14 cellular contexts compared by ENCODE assay signal in the genomic region with DNA sequence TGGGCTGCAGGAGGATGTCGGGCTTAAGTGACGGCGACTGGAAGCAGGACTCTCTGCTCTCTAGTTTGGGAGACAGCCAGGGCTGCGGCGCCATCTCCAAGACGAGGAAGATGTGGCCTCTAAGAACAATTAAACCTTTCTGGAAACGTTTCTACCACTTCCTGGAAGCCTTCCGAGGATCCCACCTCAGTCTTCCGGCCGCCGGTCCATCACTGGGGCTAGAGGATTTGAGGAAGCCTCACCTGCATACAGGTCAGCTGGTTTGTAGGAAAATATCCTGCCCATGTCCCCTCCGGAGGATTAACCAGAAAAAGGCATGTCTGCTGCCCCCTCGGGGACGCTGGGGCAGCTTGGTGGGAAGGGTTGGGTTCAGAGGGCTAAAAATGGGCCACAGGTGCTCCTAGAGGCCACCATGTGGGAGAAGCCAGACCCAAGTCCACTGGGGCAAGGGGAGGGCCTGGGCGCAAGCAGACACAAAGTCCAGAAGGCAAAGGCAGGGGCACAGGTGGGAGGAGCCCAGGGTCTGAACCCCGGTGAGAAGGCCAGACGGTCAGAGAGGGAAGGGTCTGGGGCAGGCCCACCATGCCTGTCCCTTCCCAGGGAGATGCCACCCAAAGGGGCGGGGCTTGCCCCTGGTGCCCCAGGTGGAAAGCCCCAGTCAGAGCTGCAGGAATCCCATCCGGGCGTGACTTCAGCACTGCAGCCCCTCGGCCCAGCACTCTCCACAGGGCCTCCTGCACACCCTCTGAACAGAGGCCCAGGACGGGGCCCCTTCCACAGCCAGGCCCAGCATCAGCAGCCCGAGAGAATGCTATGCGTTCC.
"Had no signal": no experiment of that assay in that cellular context is flagged by ENCODE, and none has a peak within 500 bp of the region (broad histone marks: within the 10 kb centered on the region; RNA-seq: fewer than 3 reads in every experiment).

No MANE protein-coding gene starts in this region.

- H3K27me3 ChIP-seq: ascending aorta, breast epithelium, esophagus muscularis mucosa, pancreas, tibial artery, vagina had no signal

- H3K4me3 ChIP-seq: ascending aorta, breast epithelium, esophagus muscularis mucosa, pancreas, tibial artery, vagina had no signal

- H3K9me3 Mint-ChIP-seq: activated naive CD4-positive, alpha-beta T cell treated with anti-CD3 and anti-CD28 coated beads for 36 hours; activated T-helper 1 cell treated with anti-CD3 and anti-CD28 coated beads, Interleukin-12 subunit alpha, Interleukin-12 subunit beta, Interleukin-2, Interleukin-4 antibody, amounts not matched to agents 30 ng/mL and 10 ng/mL and 1 ng/mL, durations not matched to agents 14 hours and 24 hours and 36 hours; mesothelial cell of epicardium; stimulated activated effector memory CD8-positive, alpha-beta T cell treated with anti-CD3 and anti-CD28 coated beads, Interleukin-12 subunit alpha, Interleukin-12 subunit beta, amount 100 ng/mL, for 72 hours had no signal

- H3K27ac ChIP-seq: ascending aorta, breast epithelium, esophagus muscularis mucosa, pancreas, tibial artery, vagina had no signal

- DNase-seq: activated CD4-positive, alpha-beta T cell treated with anti-CD3 and anti-CD28 coated beads, Interleukin-2, amount 10 ng/mL, durations not matched to agents 24 days and 14 days; activated CD4-positive, CD25-positive, alpha-beta regulatory T cell; activated CD8-positive, alpha-beta T cell treated with anti-CD3 and anti-CD28 coated beads, Interleukin-2, amount 10 ng/mL, durations not matched to agents 7 days and 5 days; activated naive CD4-positive, alpha-beta T cell treated with anti-CD3 and anti-CD28 coated beads for 36 hours; hypothalamus; tibial artery had no signal

- H3K4me1 ChIP-seq: ascending aorta, breast epithelium, esophagus muscularis mucosa, pancreas, tibial artery had no signal

- H3K9me3 ChIP-seq: ascending aorta, breast epithelium, esophagus muscularis mucosa, pancreas, tibial artery, vagina had no signal

- H3K36me3 ChIP-seq: ascending aorta, breast epithelium, esophagus muscularis mucosa, pancreas, tibial artery, vagina had no signal

- H3K4me3 Mint-ChIP-seq: activated CD4-positive, alpha-beta T cell treated with anti-CD3 and anti-CD28 coated beads, Interleukin-2, amount 10 ng/mL, durations not matched to agents 24 days and 14 days; activated CD8-positive, alpha-beta T cell treated with anti-CD3 and anti-CD28 coated beads, Interleukin-2, amount 10 ng/mL, durations not matched to agents 7 days and 5 days; activated naive CD4-positive, alpha-beta T cell treated with anti-CD3 and anti-CD28 coated beads for 36 hours; activated T-helper 1 cell treated with anti-CD3 and anti-CD28 coated beads, Interleukin-12 subunit alpha, Interleukin-12 subunit beta, Interleukin-2, Interleukin-4 antibody, amounts not matched to agents 30 ng/mL and 10 ng/mL and 1 ng/mL, durations not matched to agents 14 hours and 24 hours and 36 hours; mesothelial cell of epicardium; stimulated activated effector memory CD8-positive, alpha-beta T cell treated with anti-CD3 and anti-CD28 coated beads, Interleukin-12 subunit alpha, Interleukin-12 subunit beta, amount 100 ng/mL, for 72 hours had no signal

- H3K27ac Mint-ChIP-seq: activated CD4-positive, alpha-beta T cell treated with anti-CD3 and anti-CD28 coated beads, Interleukin-2, amount 10 ng/mL, durations not matched to agents 24 days and 14 days; activated CD8-positive, alpha-beta T cell treated with anti-CD3 and anti-CD28 coated beads, Interleukin-2, amount 10 ng/mL, durations not matched to agents 7 days and 5 days; activated naive CD4-positive, alpha-beta T cell treated with anti-CD3 and anti-CD28 coated beads for 36 hours; activated T-helper 1 cell treated with anti-CD3 and anti-CD28 coated beads, Interleukin-12 subunit alpha, Interleukin-12 subunit beta, Interleukin-2, Interleukin-4 antibody, amounts not matched to agents 30 ng/mL and 10 ng/mL and 1 ng/mL, durations not matched to agents 14 hours and 24 hours and 36 hours; stimulated activated effector memory CD8-positive, alpha-beta T cell treated with anti-CD3 and anti-CD28 coated beads, Interleukin-12 subunit alpha, Interleukin-12 subunit beta, amount 100 ng/mL, for 72 hours had no signal

- ATAC-seq: activated CD8-positive, alpha-beta T cell treated with anti-CD3 and anti-CD28 coated beads, Interleukin-2, amount 10 ng/mL, durations not matched to agents 7 days and 5 days; pancreas; stimulated activated effector memory CD8-positive, alpha-beta T cell treated with anti-CD3 and anti-CD28 coated beads, Interleukin-12 subunit alpha, Interleukin-12 subunit beta, amount 100 ng/mL, for 72 hours had no signal

- H3K36me3 Mint-ChIP-seq: mesothelial cell of epicardium; stimulated activated effector memory CD8-positive, alpha-beta T cell treated with anti-CD3 and anti-CD28 coated beads, Interleukin-12 subunit alpha, Interleukin-12 subunit beta, amount 100 ng/mL, for 72 hours had no signal
